In genomic region chr7:157657741-157658740, GRCh38 we compare ENCODE assay signal across 1 cellular context.
TF ChIP-seq lines count a peak whose summit lies in the region.

No MANE protein-coding gene starts in this region.

TF ChIP-seq in SK-N-SH treated with all-trans-retinoic acid at 6 μM for 48 hours, 23 proteins besides CTCF, POLR2A, EP300 and RAD21 (continued from another document):
- TF ChIP-seq PATZ1 (CRISPR knock-in tag; IDR thresholded peaks at IDR 0.05; ENCODE audit: borderline replicate concordance) = no peak
- TF ChIP-seq GLIS3 (CRISPR knock-in tag; IDR thresholded peaks at IDR 0.05) = no peak
- TF ChIP-seq ESRRG (CRISPR knock-in tag; IDR thresholded peaks at IDR 0.05) = no peak
- no peak for TF ChIP-seq TCF4 (CRISPR knock-in tag; IDR thresholded peaks at IDR 0.05; ENCODE audit: borderline replicate concordance)
- no peak for TF ChIP-seq ZNF565 (CRISPR knock-in tag; conservative IDR thresholded peaks at IDR 0.05; ENCODE audit: low read depth)
- TF ChIP-seq CSDC2 (CRISPR knock-in tag; IDR thresholded peaks at IDR 0.05) = no peak
- TF ChIP-seq POU6F1 (CRISPR knock-in tag; IDR thresholded peaks at IDR 0.05; ENCODE audit: borderline replicate concordance, low read depth) = no peak
